Comparison of ENCODE assay signal across 8 cellular contexts in the genomic region with DNA sequence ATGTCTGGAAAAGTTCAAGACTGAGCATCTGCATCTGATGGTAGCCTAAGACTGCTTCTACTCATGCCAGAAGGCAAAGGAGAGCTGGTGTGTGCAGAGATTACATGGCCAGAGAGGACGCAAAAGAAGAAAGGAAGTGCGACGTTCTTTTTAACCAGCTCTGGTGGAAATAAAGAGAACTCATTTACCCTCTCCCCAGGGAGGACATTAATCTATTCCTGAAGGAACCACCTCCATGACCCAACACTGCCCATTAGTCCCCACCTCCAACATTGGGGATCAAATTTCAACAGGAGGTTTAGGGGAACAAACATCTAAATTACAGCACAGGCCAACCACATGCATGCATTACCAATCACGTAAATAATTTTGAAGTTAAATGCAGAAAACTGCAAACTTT.
DNase-seq lines count a peak whose midpoint lies in the region; ATAC-seq and TF ChIP-seq lines count a peak whose summit lies in the region.

No MANE protein-coding gene starts in this region.

- peak; percentile 58 for DNase-seq in DMS 273 treated with DMSO at 0.1 percent for 48 hours (lab: John Stamatoyannopoulos, UW)
- no peak for DNase-seq in MM.1S
- DNase-seq in caudate nucleus (lab: John Stamatoyannopoulos, UW), result no peak
- peak; percentile 18 for DNase-seq in nephron progenitor cell
- DNase-seq in inferior parietal cortex (ENCODE audit: extremely low spot score), result no peak
- no peak for DNase-seq in GM20000 (ENCODE audit: low spot score)
- DNase-seq in NCI-H187 (lab: John Stamatoyannopoulos, UW), result no peak

- H3K9me3 Mint-ChIP-seq in nephron progenitor cell, result peaks cover 39% of the 10 kb centered on the region

- H3F3A ChIP-seq in MM.1S (ENCODE audit: insufficient read depth, low read length), result peaks cover 22% of the 10 kb centered on the region

- peaks cover 11% of the 10 kb centered on the region for H3K4me1 ChIP-seq in MM.1S (ENCODE audit: low read length)

- H3K4me3 ChIP-seq in MM.1S (ENCODE audit: low read length), result 0 out of 2 replicates have a peak overlapping the region, but pooled peaks have one; percentile 95

- H3K27ac ChIP-seq in MM.1S (ENCODE audit: low read length), result no peak overlapping the region
- peak overlapping the region; percentile 76 for H3K27ac ChIP-seq in caudate nucleus (ENCODE audit: low read depth, low read length)

- no peak for ATAC-seq in GM21360 (IDR thresholded peaks at IDR 0.05; ENCODE audit: unreplicated experiment)

- peaks cover 37% of the 10 kb centered on the region for H3K79me2 ChIP-seq in MM.1S (ENCODE audit: low read length)

- H3K27me3 ChIP-seq in MM.1S (replicated peaks; ENCODE audit: insufficient read depth, low read length), result no peaks in the 10 kb centered on the region

- peak overlapping the region; percentile 83 for H3K4me2 ChIP-seq in MM.1S (ENCODE audit: low read depth, low read length)

- no peak overlapping the region for H3K9ac ChIP-seq in MM.1S (ENCODE audit: low read length)

- H3K4me1 Mint-ChIP-seq in nephron progenitor cell, result peaks cover 40% of the 10 kb centered on the region

- H2AFZ ChIP-seq in MM.1S (ENCODE audit: low read length), result 0 out of 2 replicates have a peak overlapping the region, but pooled peaks have one; percentile 82

- peak overlapping the region; percentile 65 for H3K27ac Mint-ChIP-seq in nephron progenitor cell

- H3K9me3 ChIP-seq in MM.1S (replicated peaks; ENCODE audit: insufficient read depth, low read length), result no peaks in the 10 kb centered on the region

- H3K36me3 Mint-ChIP-seq in nephron progenitor cell (ENCODE audit: low read depth), result peaks cover 56% of the 10 kb centered on the region

- no peak for TF ChIP-seq CTCF in MM.1S (IDR thresholded peaks at IDR 0.05; ENCODE audit: low read length)
- no peak for TF ChIP-seq CTCF in nephron progenitor cell (IDR thresholded peaks at IDR 0.05)
- no peak for TF ChIP-seq CTCF in GM20000 (IDR thresholded peaks at IDR 0.05; ENCODE audit: extremely low read depth, missing control alignments)

- H4K20me1 ChIP-seq in MM.1S (ENCODE audit: insufficient read depth, low read length), result no peaks in the 10 kb centered on the region

- H3K9me2 ChIP-seq in MM.1S (replicated peaks; ENCODE audit: insufficient read depth, low read length), result no peaks in the 10 kb centered on the region

- peaks cover 8% of the 10 kb centered on the region for H3K27me3 Mint-ChIP-seq in nephron progenitor cell (ENCODE audit: low read depth, poor library complexity)

- H3K4me3 Mint-ChIP-seq in nephron progenitor cell, result peak overlapping the region; percentile 98

- no peaks in the 10 kb centered on the region for H3K36me3 ChIP-seq in MM.1S (replicated peaks; ENCODE audit: insufficient read depth, low read length)

Comparison
In these comparisons a context has a peak if more than half of its experiments do, and no peak if none do; other contexts are left out.
1. DNase-seq: peak in DMS 273 treated with DMSO at 0.1 percent for 48 hours (single experiment) and nephron progenitor cell (single experiment); none in MM.1S (single experiment), caudate nucleus (0 of 61), inferior parietal cortex (single experiment), GM20000 (single experiment) and NCI-H187 (0 of 2).